In genomic region chr4:112343330-112343729, GRCh38 we compare ENCODE assay signal across 1 cellular context.
TF ChIP-seq lines count a peak whose summit lies in the region.

No MANE protein-coding gene starts in this region.

TF ChIP-seq in GM23338, 12 proteins besides CTCF, POLR2A, EP300 and RAD21 (continued from another document):
- TF ChIP-seq, protein P1, sequence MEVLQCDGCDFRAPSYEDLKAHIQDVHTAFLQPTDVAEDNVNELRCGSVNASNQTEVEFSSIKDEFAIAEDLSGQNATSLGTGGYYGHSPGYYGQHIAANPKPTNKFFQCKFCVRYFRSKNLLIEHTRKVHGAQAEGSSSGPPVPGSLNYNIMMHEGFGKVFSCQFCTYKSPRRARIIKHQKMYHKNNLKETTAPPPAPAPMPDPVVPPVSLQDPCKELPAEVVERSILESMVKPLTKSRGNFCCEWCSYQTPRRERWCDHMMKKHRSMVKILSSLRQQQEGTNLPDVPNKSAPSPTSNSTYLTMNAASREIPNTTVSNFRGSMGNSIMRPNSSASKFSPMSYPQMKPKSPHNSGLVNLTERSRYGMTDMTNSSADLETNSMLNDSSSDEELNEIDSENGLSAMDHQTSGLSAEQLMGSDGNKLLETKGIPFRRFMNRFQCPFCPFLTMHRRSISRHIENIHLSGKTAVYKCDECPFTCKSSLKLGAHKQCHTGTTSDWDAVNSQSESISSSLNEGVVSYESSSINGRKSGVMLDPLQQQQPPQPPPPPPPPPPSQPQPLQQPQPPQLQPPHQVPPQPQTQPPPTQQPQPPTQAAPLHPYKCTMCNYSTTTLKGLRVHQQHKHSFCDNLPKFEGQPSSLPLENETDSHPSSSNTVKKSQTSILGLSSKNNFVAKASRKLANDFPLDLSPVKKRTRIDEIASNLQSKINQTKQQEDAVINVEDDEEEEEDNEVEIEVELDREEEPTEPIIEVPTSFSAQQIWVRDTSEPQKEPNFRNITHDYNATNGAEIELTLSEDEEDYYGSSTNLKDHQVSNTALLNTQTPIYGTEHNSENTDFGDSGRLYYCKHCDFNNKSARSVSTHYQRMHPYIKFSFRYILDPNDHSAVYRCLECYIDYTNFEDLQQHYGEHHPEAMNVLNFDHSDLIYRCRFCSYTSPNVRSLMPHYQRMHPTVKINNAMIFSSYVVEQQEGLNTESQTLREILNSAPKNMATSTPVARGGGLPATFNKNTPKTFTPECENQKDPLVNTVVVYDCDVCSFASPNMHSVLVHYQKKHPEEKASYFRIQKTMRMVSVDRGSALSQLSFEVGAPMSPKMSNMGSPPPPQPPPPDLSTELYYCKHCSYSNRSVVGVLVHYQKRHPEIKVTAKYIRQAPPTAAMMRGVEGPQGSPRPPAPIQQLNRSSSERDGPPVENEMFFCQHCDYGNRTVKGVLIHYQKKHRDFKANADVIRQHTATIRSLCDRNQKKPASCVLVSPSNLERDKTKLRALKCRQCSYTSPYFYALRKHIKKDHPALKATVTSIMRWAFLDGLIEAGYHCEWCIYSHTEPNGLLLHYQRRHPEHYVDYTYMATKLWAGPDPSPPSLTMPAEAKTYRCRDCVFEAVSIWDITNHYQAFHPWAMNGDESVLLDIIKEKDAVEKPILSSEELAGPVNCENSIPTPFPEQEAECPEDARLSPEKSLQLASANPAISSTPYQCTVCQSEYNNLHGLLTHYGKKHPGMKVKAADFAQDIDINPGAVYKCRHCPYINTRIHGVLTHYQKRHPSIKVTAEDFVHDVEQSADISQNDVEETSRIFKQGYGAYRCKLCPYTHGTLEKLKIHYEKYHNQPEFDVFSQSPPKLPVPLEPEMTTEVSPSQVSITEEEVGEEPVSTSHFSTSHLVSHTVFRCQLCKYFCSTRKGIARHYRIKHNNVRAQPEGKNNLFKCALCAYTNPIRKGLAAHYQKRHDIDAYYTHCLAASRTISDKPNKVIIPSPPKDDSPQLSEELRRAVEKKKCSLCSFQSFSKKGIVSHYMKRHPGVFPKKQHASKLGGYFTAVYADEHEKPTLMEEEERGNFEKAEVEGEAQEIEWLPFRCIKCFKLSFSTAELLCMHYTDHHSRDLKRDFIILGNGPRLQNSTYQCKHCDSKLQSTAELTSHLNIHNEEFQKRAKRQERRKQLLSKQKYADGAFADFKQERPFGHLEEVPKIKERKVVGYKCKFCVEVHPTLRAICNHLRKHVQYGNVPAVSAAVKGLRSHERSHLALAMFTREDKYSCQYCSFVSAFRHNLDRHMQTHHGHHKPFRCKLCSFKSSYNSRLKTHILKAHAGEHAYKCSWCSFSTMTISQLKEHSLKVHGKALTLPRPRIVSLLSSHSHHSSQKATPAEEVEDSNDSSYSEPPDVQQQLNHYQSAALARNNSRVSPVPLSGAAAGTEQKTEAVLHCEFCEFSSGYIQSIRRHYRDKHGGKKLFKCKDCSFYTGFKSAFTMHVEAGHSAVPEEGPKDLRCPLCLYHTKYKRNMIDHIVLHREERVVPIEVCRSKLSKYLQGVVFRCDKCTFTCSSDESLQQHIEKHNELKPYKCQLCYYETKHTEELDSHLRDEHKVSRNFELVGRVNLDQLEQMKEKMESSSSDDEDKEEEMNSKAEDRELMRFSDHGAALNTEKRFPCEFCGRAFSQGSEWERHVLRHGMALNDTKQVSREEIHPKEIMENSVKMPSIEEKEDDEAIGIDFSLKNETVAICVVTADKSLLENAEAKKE (CRISPR knock-in tag; IDR thresholded peaks at IDR 0.05), result no peak
- TF ChIP-seq STAT1 (IDR thresholded peaks at IDR 0.05; ENCODE audit: unreplicated experiment) (no peak), POLR2AphosphoS5 (IDR thresholded peaks at IDR 0.05; ENCODE audit: low read depth) (no peak), NANOG (IDR thresholded peaks at IDR 0.05; ENCODE audit: borderline replicate concordance) (no peak), ETS1 (IDR thresholded peaks at IDR 0.05) (no peak), JUNB (IDR thresholded peaks at IDR 0.05; ENCODE audit: unreplicated experiment) (no peak)
